27 cellular contexts compared by ENCODE assay signal in genomic region chr6:75907444-75907843, GRCh38.
"Had no signal": no experiment of that assay in that cellular context is flagged by ENCODE, and none has a peak within 500 bp of the region (broad histone marks: within the 10 kb centered on the region; RNA-seq: fewer than 3 reads in every experiment).

No MANE protein-coding gene starts in this region.

- DNase-seq: naive thymus-derived CD4-positive, alpha-beta T cell; natural killer cell; occipital lobe; ovary; posterior cingulate gyrus; psoas muscle; right cardiac atrium; right lobe of liver; sigmoid colon; small intestine; stimulated activated CD4-positive, alpha-beta T cell treated with anti-CD3 and anti-CD28 coated beads, Interleukin-15, amount 100 ng/mL, for 24 hours; stimulated activated CD4-positive, alpha-beta T cell treated with anti-CD3 and anti-CD28 coated beads, Interleukin-2, amount 100 ng/mL, for 24 hours; stimulated activated CD4-positive, alpha-beta T cell treated with anti-CD3 and anti-CD28 coated beads, Interleukin-2, amount 100 ng/mL, for 48 hours; stimulated activated CD4-positive, alpha-beta T cell treated with anti-CD3 and anti-CD28 coated beads, Interleukin-4, amount 100 ng/mL, for 24 hours; stimulated activated naive CD4-positive, alpha-beta T cell; stimulated activated naive CD8-positive, alpha-beta T cell treated with anti-CD3 and anti-CD28 coated beads, Interleukin-15, amount 100 ng/mL, for 72 hours; stimulated activated naive CD8-positive, alpha-beta T cell treated with anti-CD3 and anti-CD28 coated beads, Interleukin-15, Interleukin-2, amounts not matched to agents 100 U/mL and 50 U/mL, for 24 hours; substantia nigra; testis; tibial artery; transverse colon; upper lobe of left lung had no signal

- H3K27ac Mint-ChIP-seq: naive thymus-derived CD4-positive, alpha-beta T cell; natural killer cell; nephron; neural progenitor cell; progenitor cell of endocrine pancreas; stimulated activated memory B cell treated with anti-CD40 and anti-IgM and Interleukin-4, amounts not matched to agents 10 μg/mL and 1 μg/mL and 100 μg/mL, for 72 hours; stimulated activated naive CD8-positive, alpha-beta T cell treated with anti-CD3 and anti-CD28 coated beads, Interleukin-15, amount 100 ng/mL, for 72 hours had no signal

- FAIRE-seq: small intestine, urothelium cell line had no signal

- ATAC-seq: naive thymus-derived CD4-positive, alpha-beta T cell; natural killer cell; psoas muscle; right cardiac atrium; right lobe of liver; stimulated activated memory B cell treated with anti-CD40 and anti-IgM and Interleukin-4, amounts not matched to agents 10 μg/mL and 1 μg/mL and 100 μg/mL, for 72 hours; stimulated activated naive CD8-positive, alpha-beta T cell treated with anti-CD3 and anti-CD28 coated beads, Interleukin-15, amount 100 ng/mL, for 72 hours; stimulated activated naive CD8-positive, alpha-beta T cell treated with anti-CD3 and anti-CD28 coated beads, Interleukin-15, Interleukin-2, amounts not matched to agents 100 U/mL and 50 U/mL, for 24 hours had no signal

- H3K4me3 Mint-ChIP-seq: naive thymus-derived CD4-positive, alpha-beta T cell; natural killer cell; nephron; neural progenitor cell; stimulated activated memory B cell treated with anti-CD40 and anti-IgM and Interleukin-4, amounts not matched to agents 10 μg/mL and 1 μg/mL and 100 μg/mL, for 72 hours; stimulated activated naive CD8-positive, alpha-beta T cell treated with anti-CD3 and anti-CD28 coated beads, Interleukin-15, amount 100 ng/mL, for 72 hours had no signal

- H3K36me3 Mint-ChIP-seq: naive thymus-derived CD4-positive, alpha-beta T cell; natural killer cell; stimulated activated memory B cell treated with anti-CD40 and anti-IgM and Interleukin-4, amounts not matched to agents 10 μg/mL and 1 μg/mL and 100 μg/mL, for 72 hours had no signal

- H3K9me3 Mint-ChIP-seq: stimulated activated memory B cell treated with anti-CD40 and anti-IgM and Interleukin-4, amounts not matched to agents 10 μg/mL and 1 μg/mL and 100 μg/mL, for 72 hours; stimulated activated naive CD8-positive, alpha-beta T cell treated with anti-CD3 and anti-CD28 coated beads, Interleukin-15, amount 100 ng/mL, for 72 hours had no signal

- H3K4me1 Mint-ChIP-seq: naive thymus-derived CD4-positive, alpha-beta T cell; natural killer cell; nephron; neural progenitor cell; stimulated activated memory B cell treated with anti-CD40 and anti-IgM and Interleukin-4, amounts not matched to agents 10 μg/mL and 1 μg/mL and 100 μg/mL, for 72 hours; stimulated activated naive CD8-positive, alpha-beta T cell treated with anti-CD3 and anti-CD28 coated beads, Interleukin-15, amount 100 ng/mL, for 72 hours had no signal
